8 cellular contexts compared by ENCODE assay signal in genomic region chr2:8676915-8677645, GRCh38. TPM values are rescaled to one million over a fixed set of nuclear protein-coding genes. Genes with fewer than 3 reads are reported as not detected.
DNase-seq lines count a peak whose midpoint lies in the region; ATAC-seq and TF ChIP-seq lines count a peak whose summit lies in the region.

No MANE protein-coding gene starts in this region.

- no peaks in the 10 kb centered on the region for H3K36me3 ChIP-seq in DND-41 (ENCODE audit: insufficient read depth, low read length)

- H3K27me3 Mint-ChIP-seq in effector memory CD8-positive, alpha-beta T cell, result peaks cover 0 to 21% of the 10 kb centered on the region in 2 donors
- H3K27me3 Mint-ChIP-seq in naive thymus-derived CD8-positive, alpha-beta T cell, result peaks cover 13 to 39% (median 19%) of the 10 kb centered on the region in 5 donors

- peak overlapping the region; percentile 98 to 99 for H3K27ac Mint-ChIP-seq in effector memory CD8-positive, alpha-beta T cell
- H3K27ac Mint-ChIP-seq in naive thymus-derived CD8-positive, alpha-beta T cell, result peak overlapping the region in 2 of 10 donors; percentile 4 to 66

- ATAC-seq in DND-41 (ENCODE audit: insufficient read depth, low read depth), result no peak
- no peak for ATAC-seq in effector memory CD8-positive, alpha-beta T cell (replicated peaks)
- no peak for ATAC-seq in naive thymus-derived CD8-positive, alpha-beta T cell
- no peak for ATAC-seq in HG03565 (IDR thresholded peaks at IDR 0.05; ENCODE audit: unreplicated experiment)
- no peak for ATAC-seq in GM19351 (IDR thresholded peaks at IDR 0.05; ENCODE audit: unreplicated experiment)

- POLR2A ChIA-PET in naive thymus-derived CD8-positive, alpha-beta T cell (lab: Charles Lee), result interaction anchor here (0.7 kb wide), 1 partner anchor 11 kb away, joined by 3 read pairs; no protein-coding TSS in a partner anchor

- peaks cover 2% of the 10 kb centered on the region; the same call in 1 of the 2 replicates for H4K20me1 ChIP-seq in DND-41 (ENCODE audit: insufficient read depth, low read length)

- H3K27me3 ChIP-seq in DND-41 (ENCODE audit: insufficient read depth, low read length, poor library complexity), result no peaks in the 10 kb centered on the region

- H3K9me3 ChIP-seq in DND-41 (ENCODE audit: insufficient read depth, low read length, severe bottlenecking), result peaks cover 17% of the 10 kb centered on the region

- H3K27ac ChIP-seq in DND-41 (ENCODE audit: low read length), result 0 out of 2 replicates have a peak overlapping the region, but pooled peaks have one; percentile 20

- DNase-seq in DND-41 (no peak), NCI-H226 (peak; percentile 13), NCI-H1092 (lab: John Stamatoyannopoulos, UW) (no peak), GM19240 (ENCODE audit: insufficient read length, low spot score) (no peak)
- no peak for DNase-seq in effector memory CD8-positive, alpha-beta T cell
- DNase-seq in naive thymus-derived CD8-positive, alpha-beta T cell, result no peak

- H3K4me1 Mint-ChIP-seq in effector memory CD8-positive, alpha-beta T cell (ENCODE audit: low read depth in 2 of 2), result peaks cover 26 to 31% of the 10 kb centered on the region in 2 donors
- peaks cover 15 to 40% (median 36%) of the 10 kb centered on the region in 4 donors for H3K4me1 Mint-ChIP-seq in naive thymus-derived CD8-positive, alpha-beta T cell

- H3K79me2 ChIP-seq in DND-41 (ENCODE audit: insufficient read depth, low read length), result peaks cover 2% of the 10 kb centered on the region

- peak overlapping the region; percentile 71 for H3K9ac ChIP-seq in DND-41 (ENCODE audit: low read depth, low read length)

- no peak for TF ChIP-seq CTCF in DND-41 (IDR thresholded peaks at IDR 0.05; ENCODE audit: borderline replicate concordance, extremely low read depth, low read length, poor library complexity, severe bottlenecking)

- no peak overlapping the region for H2AFZ ChIP-seq in DND-41 (ENCODE audit: low read depth, low read length)

- peak overlapping the region; percentile 82; the same call in 1 of the 2 replicates for H3K4me2 ChIP-seq in DND-41 (ENCODE audit: insufficient read depth, low read length)

- peaks cover 0 to 2% of the 10 kb centered on the region in 2 donors for H3K9me3 Mint-ChIP-seq in effector memory CD8-positive, alpha-beta T cell
- peaks cover 12 to 36% (median 17%) of the 10 kb centered on the region in 9 donors for H3K9me3 Mint-ChIP-seq in naive thymus-derived CD8-positive, alpha-beta T cell

- peak overlapping the region; percentile 95 to 100 for H3K4me3 Mint-ChIP-seq in effector memory CD8-positive, alpha-beta T cell
- peak overlapping the region; percentile 40 to 91 (median 80) for H3K4me3 Mint-ChIP-seq in naive thymus-derived CD8-positive, alpha-beta T cell

- H3K4me1 ChIP-seq in DND-41 (ENCODE audit: insufficient read depth, low read length), result peaks cover 40% of the 10 kb centered on the region

- peaks cover 45% of the 10 kb centered on the region for H3K36me3 Mint-ChIP-seq in effector memory CD8-positive, alpha-beta T cell (ENCODE audit: insufficient read depth)
- H3K36me3 Mint-ChIP-seq in naive thymus-derived CD8-positive, alpha-beta T cell, result peaks cover 0 to 27% (median 8%) of the 10 kb centered on the region in 3 donors

- H3K4me3 ChIP-seq in DND-41 (ENCODE audit: low read depth in 1 of 2, low read length in 2 of 2), result no peak overlapping the region

RNA-seq across cellular contexts. Expression of gene ID2, which starts 4.8 kb away (rescaled TPM):
- 10 to 100 TPM; 67.1 to 67.6 TPM for total RNA-seq in naive thymus-derived CD8-positive, alpha-beta T cell
- polyA plus RNA-seq in naive thymus-derived CD8-positive, alpha-beta T cell, result 100 to 1,000 TPM; 368 to 630 (median 479) TPM
